Comparison of ENCODE assay signal across 1 cellular context in genomic region chr12:108856170-108856427, GRCh38.
TF ChIP-seq lines count a peak whose summit lies in the region.

No MANE protein-coding gene starts in this region.

TF ChIP-seq in SK-N-SH, 30 proteins besides CTCF, POLR2A, EP300 and RAD21 (continued from another document):
- TF ChIP-seq FOXM1 (IDR thresholded peaks at IDR 0.05; ENCODE audit: low read depth) (no peak), ZBTB33 (IDR thresholded peaks at IDR 0.05; ENCODE audit: borderline replicate concordance, low read depth) (no peak), GABPA (IDR thresholded peaks at IDR 0.05; ENCODE audit: low read depth) (no peak), SIN3A (IDR thresholded peaks at IDR 0.05; ENCODE audit: borderline replicate concordance, low read depth, low read length) (no peak), PBX3 (IDR thresholded peaks at IDR 0.05) (no peak), TEAD4 (IDR thresholded peaks at IDR 0.05; ENCODE audit: borderline replicate concordance, insufficient read depth) (no peak), IRF3 (IDR thresholded peaks at IDR 0.05; ENCODE audit: low read depth, low read length) (no peak), FOXJ3 (CRISPR knock-in tag; IDR thresholded peaks at IDR 0.05) (no peak), MEF2A (IDR thresholded peaks at IDR 0.05; ENCODE audit: borderline replicate concordance, low read depth) (no peak), TCF12 (IDR thresholded peaks at IDR 0.05) (no peak), RFX5 (IDR thresholded peaks at IDR 0.05; ENCODE audit: low read length) (no peak)
TF ChIP-seq in SK-N-SH: peak in this region for 0.
